Comparison of ENCODE assay signal across 24 cellular contexts in the genomic region with DNA sequence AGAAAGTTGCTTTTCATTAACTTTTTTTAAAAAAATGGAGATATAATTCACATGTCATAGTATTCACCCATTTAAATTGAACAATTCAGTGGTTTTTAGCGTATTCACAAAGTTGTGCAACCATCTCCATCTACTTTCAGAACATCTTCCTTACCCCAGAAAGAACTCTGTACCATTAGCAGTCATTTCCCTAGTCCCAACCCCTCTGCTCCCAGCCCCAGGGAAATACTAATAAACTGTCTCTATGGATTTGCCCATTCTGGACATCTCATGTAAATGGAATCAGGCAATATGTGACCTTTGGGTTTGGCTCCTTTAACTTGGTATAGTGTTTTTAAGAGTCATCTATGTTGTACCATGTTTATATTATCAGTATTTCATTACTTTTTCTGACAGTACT.
"Had no signal": no experiment of that assay in that cellular context is flagged by ENCODE, and none has a peak within 500 bp of the region (broad histone marks: within the 10 kb centered on the region; RNA-seq: fewer than 3 reads in every experiment).

No MANE protein-coding gene starts in this region.

- H3K27me3 ChIP-seq: ovary, right atrium auricular region, right lobe of liver, testis, thyroid gland, upper lobe of right lung had no signal

- H3K4me1 ChIP-seq: lower lobe of right lung, testis, upper lobe of right lung had no signal

- ATAC-seq: left colon; left lung; lower lobe of right lung; natural killer cell treated with Interleukin-12 subunit alpha and Interleukin-12 subunit beta and Interleukin-15 and Interleukin-18, amount 100 ng/mL, for 72 hours; right lobe of liver; stimulated activated naive B cell treated with anti-CD40 and anti-IgM and Interleukin-4, amounts not matched to agents 10 μg/mL and 1 μg/mL and 100 μg/mL, for 72 hours; stimulated activated naive CD8-positive, alpha-beta T cell treated with anti-CD3 and anti-CD28 coated beads, Interleukin-15, Interleukin-2, amounts not matched to agents 100 U/mL and 50 U/mL, for 24 hours; upper lobe of right lung had no signal

- DNase-seq: hypothalamus; immature natural killer cell; kidney; left lung; lower lobe of right lung; mammary epithelial cell; mesenchymal stem cell; naive B cell; ovary; right lobe of liver; stimulated activated CD4-positive, alpha-beta T cell treated with anti-CD3 and anti-CD28 coated beads, Interleukin-12 subunit alpha, Interleukin-12 subunit beta, amount 100 ng/mL, for 4 hours; stimulated activated CD4-positive, alpha-beta T cell treated with anti-CD3 and anti-CD28 coated beads, Interleukin-15, amount 100 ng/mL, for 24 hours; stimulated activated CD4-positive, alpha-beta T cell treated with anti-CD3 and anti-CD28 coated beads, Interleukin-2, amount 100 ng/mL, for 24 hours; stimulated activated CD4-positive, alpha-beta T cell treated with anti-CD3 and anti-CD28 coated beads, Interleukin-4, amount 100 ng/mL, for 1 hour; stimulated activated naive B cell treated with anti-CD40 and anti-IgM and Interleukin-4, amounts not matched to agents 10 μg/mL and 1 μg/mL and 100 μg/mL, for 72 hours; stimulated activated naive CD8-positive, alpha-beta T cell treated with anti-CD3 and anti-CD28 coated beads, Interleukin-15, Interleukin-2, amounts not matched to agents 100 U/mL and 50 U/mL, for 24 hours; stomach; testis; thyroid gland; upper lobe of right lung had no signal

- H3K36me3 ChIP-seq: left lung, lower lobe of right lung, ovary, right atrium auricular region, right lobe of liver, stomach, thyroid gland, upper lobe of right lung had no signal

- H3K27ac ChIP-seq: left lung, lower lobe of right lung, ovary, right atrium auricular region, right lobe of liver, skin epidermis, stomach, testis, thyroid gland, upper lobe of right lung had no signal

- H3K4me3 ChIP-seq: left lung, lower lobe of right lung, ovary, right atrium auricular region, right lobe of liver, skin epidermis, stomach, testis, thyroid gland, upper lobe of right lung had no signal

- H3K9me3 ChIP-seq: left lung, lower lobe of right lung, ovary, right atrium auricular region, right lobe of liver, stomach, testis, thyroid gland, upper lobe of right lung had no signal
